ENCODE assay signal across 8 cellular contexts in the genomic region with DNA sequence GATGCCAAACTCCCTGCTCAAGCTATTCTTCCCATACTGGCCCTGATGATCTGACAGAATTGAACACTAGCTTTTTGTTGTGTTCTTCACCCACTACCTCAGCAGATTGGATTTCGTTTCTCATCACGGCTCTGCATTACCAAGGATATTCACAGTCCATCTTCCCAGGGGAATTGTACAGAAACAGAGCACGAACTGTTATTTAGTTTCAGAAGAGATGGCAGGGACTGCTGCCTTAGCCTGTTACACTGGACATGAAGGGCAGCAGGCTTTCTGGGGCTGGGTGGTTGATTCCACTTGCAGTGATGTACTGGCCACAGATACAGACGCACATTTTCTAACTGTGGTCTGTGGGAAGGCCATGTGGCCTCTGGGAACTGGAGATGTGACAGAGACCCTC.
DNase-seq lines count a peak whose midpoint lies in the region; ATAC-seq and TF ChIP-seq lines count a peak whose summit lies in the region.

No MANE protein-coding gene starts in this region.

- in situ Hi-C loops in G401 (cut with HindIII; ENCODE audit: low sequenced_read_pairs) (no loop called here), GM13977 (cut with MboI; ENCODE audit: low pct_unique_long_range_greater_than_20kb, low sequenced_read_pairs, unreplicated experiment) (no loop called here), ACHN (cut with HindIII; ENCODE audit: low pct_ligation_motif_present, low pct_unique_long_range_greater_than_20kb, low sequenced_read_pairs) (no loop called here)

- H3K9me3 Mint-ChIP-seq in effector memory CD8-positive, alpha-beta T cell: no peaks in the 10 kb centered on the region
- H3K9me3 Mint-ChIP-seq in osteocyte (ENCODE audit: unreplicated experiment): no peaks in the 10 kb centered on the region

- ATAC-seq in effector memory CD8-positive, alpha-beta T cell (replicated peaks): no peak
- no peak for ATAC-seq in GM19328 (IDR thresholded peaks at IDR 0.05; ENCODE audit: unreplicated experiment)

- no peaks in the 10 kb centered on the region for H3K9me3 ChIP-seq in NT2/D1 (ENCODE audit: insufficient read depth, low read length)

- peaks cover 10% of the 10 kb centered on the region for H3K4me1 ChIP-seq in NT2/D1 (ENCODE audit: insufficient read depth, insufficient read length)

- H3K27me3 Mint-ChIP-seq in effector memory CD8-positive, alpha-beta T cell: no peaks in the 10 kb centered on the region
- H3K27me3 Mint-ChIP-seq in osteocyte (ENCODE audit: unreplicated experiment): no peaks in the 10 kb centered on the region

- no peak overlapping the region for H3K4me3 ChIP-seq in NT2/D1 (ENCODE audit: insufficient read length, low read depth)

- H3K4me3 Mint-ChIP-seq in effector memory CD8-positive, alpha-beta T cell: peak overlapping the region; percentile 21 to 28
- H3K4me3 Mint-ChIP-seq in osteocyte (ENCODE audit: unreplicated experiment): no peak overlapping the region

- H3K27me3 ChIP-seq in NT2/D1 (ENCODE audit: insufficient read depth, insufficient read length): no peaks in the 10 kb centered on the region

- H3K27ac Mint-ChIP-seq in effector memory CD8-positive, alpha-beta T cell: peak overlapping the region; percentile 66 to 84
- H3K27ac Mint-ChIP-seq in osteocyte (ENCODE audit: unreplicated experiment): peak overlapping the region; percentile 99

- peak overlapping the region; percentile 25 for H3K9ac ChIP-seq in NT2/D1 (ENCODE audit: insufficient read length, low read depth)

- H3K36me3 Mint-ChIP-seq in effector memory CD8-positive, alpha-beta T cell (ENCODE audit: insufficient read depth): peaks cover 27% of the 10 kb centered on the region
- H3K36me3 Mint-ChIP-seq in osteocyte (ENCODE audit: unreplicated experiment): peaks cover 8% of the 10 kb centered on the region

- peaks cover 51 to 57% of the 10 kb centered on the region in 2 donors for H3K4me1 Mint-ChIP-seq in effector memory CD8-positive, alpha-beta T cell (ENCODE audit: low read depth in 2 of 2)
- peaks cover 82% of the 10 kb centered on the region for H3K4me1 Mint-ChIP-seq in osteocyte (ENCODE audit: unreplicated experiment)

- peak; percentile 30 for DNase-seq in G401 (ENCODE audit: low spot score)
- DNase-seq in NT2/D1 (ENCODE audit: low read depth, low spot score): no peak
- no peak for DNase-seq in effector memory CD8-positive, alpha-beta T cell
- no peak for DNase-seq in osteocyte (ENCODE audit: extremely low spot score, unreplicated experiment)
- no peak for DNase-seq in GM13977 (ENCODE audit: low spot score)
- no peak for DNase-seq in ACHN
- DNase-seq in NCI-H526 treated with DMSO at 0.1 percent for 48 hours (lab: John Stamatoyannopoulos, UW): no peak

- no peak for TF ChIP-seq CTCF in osteocyte (IDR thresholded peaks at IDR 0.05)
- TF ChIP-seq CTCF in GM13977 (IDR thresholded peaks at IDR 0.05; ENCODE audit: extremely low read depth, insufficient read depth, missing control alignments): no peak

- peaks cover 53% of the 10 kb centered on the region for H3K36me3 ChIP-seq in NT2/D1 (ENCODE audit: insufficient read depth, insufficient read length, low read length)
